8 cellular contexts compared by ENCODE assay signal in the genomic region with DNA sequence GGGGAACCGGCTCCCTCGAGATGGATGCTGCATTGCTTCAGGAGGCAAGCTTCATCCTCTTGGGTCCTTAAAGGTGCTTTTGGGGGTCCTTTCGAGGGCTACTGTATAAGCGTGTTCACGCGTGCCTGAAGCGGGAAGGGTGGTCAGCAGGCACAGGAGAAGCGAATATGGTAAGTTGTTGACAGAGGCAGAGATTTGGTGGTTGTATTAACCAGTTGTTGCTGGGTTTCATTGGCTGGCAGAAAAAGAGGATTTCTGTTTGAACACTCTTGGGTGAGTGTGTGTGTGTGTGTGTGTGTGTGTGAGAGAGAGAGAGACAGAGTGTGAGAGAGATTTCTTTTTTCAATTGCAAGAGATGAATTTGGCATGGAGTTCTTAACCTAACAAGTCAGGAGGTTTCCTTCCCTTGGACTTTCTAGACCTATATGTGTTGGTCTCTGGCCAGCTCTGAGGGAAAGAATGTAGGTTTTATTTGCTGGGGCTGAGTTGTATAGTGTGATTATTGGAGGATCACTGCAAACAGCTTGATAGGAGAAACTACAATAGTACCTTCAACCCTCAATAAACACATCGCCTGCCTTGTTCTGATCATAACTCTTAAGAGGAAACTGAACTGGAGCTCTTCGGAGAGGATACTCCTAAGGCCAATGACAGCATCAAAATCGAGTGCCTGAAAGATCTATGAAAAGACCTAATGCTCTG. TPM values are rescaled to one million over a fixed set of nuclear protein-coding genes. Genes with fewer than 3 reads are reported as not detected.
A peak's percentile ranks its signal among the peaks of the same experiment; 100 is the strongest.
DNase-seq lines count a peak whose midpoint lies in the region; ATAC-seq lines count a peak whose summit lies in the region.

No MANE protein-coding gene starts in this region.

- H3K9me3 ChIP-seq in HUES64 (ENCODE audit: insufficient read depth, low read depth, low read length), result no peaks in the 10 kb centered on the region
- H3K9me3 ChIP-seq in iPS-20b (ENCODE audit: insufficient read depth, low read depth, low read length), result no peaks in the 10 kb centered on the region

- H3K4me3 ChIP-seq in HUES64 (ENCODE audit: low read length) (peak overlapping the region; percentile 95), iPS-20b (ENCODE audit: low read length) (peak overlapping the region; percentile 92)

- H3K27me3 ChIP-seq in HUES64 (ENCODE audit: insufficient read depth, low read length) (no peaks in the 10 kb centered on the region), iPS-20b (ENCODE audit: insufficient read depth, low read length) (no peaks in the 10 kb centered on the region)

- H3K9ac ChIP-seq in HUES64 (ENCODE audit: low read depth, low read length) (peak overlapping the region; percentile 86), iPS-20b (ENCODE audit: low read depth, low read length) (peak overlapping the region; percentile 81)

- H3K4me1 ChIP-seq in HUES64 (ENCODE audit: insufficient read depth, low read length), result peaks cover 15% of the 10 kb centered on the region
- no peaks in the 10 kb centered on the region; the same call in none of the 2 replicates for H3K4me1 ChIP-seq in iPS-20b (ENCODE audit: insufficient read depth, low read length)

- H3K36me3 ChIP-seq in HUES64 (ENCODE audit: insufficient read depth, low read length) (no peaks in the 10 kb centered on the region), iPS-20b (ENCODE audit: insufficient read depth, low read depth, low read length) (no peaks in the 10 kb centered on the region)

- H3K9me3 Mint-ChIP-seq in activated naive CD4-positive, alpha-beta T cell treated with anti-CD3 and anti-CD28 coated beads, Interleukin-2, amount 50 U/mL, for 72 hours, result no peaks in the 10 kb centered on the region

- H3K36me3 Mint-ChIP-seq in activated naive CD4-positive, alpha-beta T cell treated with anti-CD3 and anti-CD28 coated beads, Interleukin-2, amount 50 U/mL, for 72 hours, result no peaks in the 10 kb centered on the region

- peak overlapping the region; percentile 61 to 90 for H3K27ac Mint-ChIP-seq in activated naive CD4-positive, alpha-beta T cell treated with anti-CD3 and anti-CD28 coated beads, Interleukin-2, amount 50 U/mL, for 72 hours

- peak; percentile 28 for DNase-seq in NCI-H2227 (lab: John Stamatoyannopoulos, UW; ENCODE audit: unreplicated experiment)
- no peak for DNase-seq in NCI-H2227 treated with DMSO at 0.1 percent for 48 hours (lab: John Stamatoyannopoulos, UW)
- no peak for DNase-seq in activated naive CD4-positive, alpha-beta T cell treated with anti-CD3 and anti-CD28 coated beads, Interleukin-2, amount 50 U/mL, for 72 hours (ENCODE audit: low spot score in 2 of 2)
- DNase-seq in stimulated activated naive CD8-positive, alpha-beta T cell treated with anti-CD3 and anti-CD28 coated beads, Interleukin-15, Interleukin-2, amounts not matched to agents 100 U/mL and 50 U/mL, for 24 hours, result no peak
- DNase-seq in KG1 (lab: John Stamatoyannopoulos, UW), result no peak

- no peak for ATAC-seq in activated naive CD4-positive, alpha-beta T cell treated with anti-CD3 and anti-CD28 coated beads, Interleukin-2, amount 50 U/mL, for 72 hours
- peak; percentile 2 for ATAC-seq in stimulated activated naive CD8-positive, alpha-beta T cell treated with anti-CD3 and anti-CD28 coated beads, Interleukin-15, Interleukin-2, amounts not matched to agents 100 U/mL and 50 U/mL, for 24 hours
- ATAC-seq in HG03135 (IDR thresholded peaks at IDR 0.05; ENCODE audit: unreplicated experiment), result no peak

- no peak overlapping the region for H3K27ac ChIP-seq in HUES64 (ENCODE audit: low read depth, low read length)
- no peak overlapping the region for H3K27ac ChIP-seq in iPS-20b (ENCODE audit: low read length)

- WGBS in HUES64, result 18% methylated on average over 11 of the region's 11 CpGs

RNA-seq across cellular contexts. Expression of a gene that starts 1.1 kb away (rescaled TPM):
- 34.0 TPM for polyA plus RNA-seq in HUES64 (2013, experiment 1 of 2)
- 33.6 TPM for polyA plus RNA-seq in HUES64 (2013, experiment 2 of 2)
- total RNA-seq in activated naive CD4-positive, alpha-beta T cell treated with anti-CD3 and anti-CD28 coated beads, Interleukin-2, amount 50 U/mL, for 72 hours, result 10 to 100 TPM; 22.5 to 35.2 TPM
